ENCODE assay signal across 2 cellular contexts in the genomic region with DNA sequence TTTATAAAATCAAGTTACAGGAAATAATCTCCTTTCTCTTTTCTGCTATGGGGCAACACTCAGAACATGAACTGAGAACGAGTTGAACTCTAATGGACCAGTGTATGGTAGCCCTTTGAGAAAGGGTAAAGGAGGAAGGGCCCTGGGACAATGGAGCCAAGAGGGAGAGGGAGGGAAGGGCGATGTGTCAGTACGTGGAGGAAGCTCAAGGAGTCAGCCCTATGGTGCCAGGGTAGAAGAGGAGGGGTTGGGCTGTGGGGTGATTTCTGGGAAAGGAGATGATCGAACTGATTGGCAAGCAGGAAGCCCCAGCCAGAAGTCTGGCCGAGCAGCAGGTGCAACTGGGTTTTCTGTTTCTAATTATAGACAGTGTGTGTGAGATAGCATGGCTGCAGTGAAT.
TF ChIP-seq lines count a peak whose summit lies in the region.

No MANE protein-coding gene starts in this region.

TF ChIP-seq in H1, 55 proteins besides CTCF, POLR2A, EP300 and RAD21:
- TF ChIP-seq CBX8 (IDR thresholded peaks at IDR 0.05; ENCODE audit: borderline replicate concordance, low read depth, low read length) = no peak
- no peak for TF ChIP-seq PHF8 (conservative IDR thresholded peaks at IDR 0.05; ENCODE audit: low read depth, low read length)
- no peak for TF ChIP-seq EZH2 (IDR thresholded peaks at IDR 0.05; ENCODE audit: low read depth, low read length, severe bottlenecking)
- TF ChIP-seq POLR2AphosphoS5 (IDR thresholded peaks at IDR 0.05; ENCODE audit: low read depth, low read length) = no peak
- no peak for TF ChIP-seq CHD1 (IDR thresholded peaks at IDR 0.05; ENCODE audit: low read depth, low read length)
- TF ChIP-seq ASH2L (IDR thresholded peaks at IDR 0.05; ENCODE audit: low read length) = no peak

TF ChIP-seq in HepG2, 621 proteins besides CTCF, POLR2A, EP300 and RAD21:
- TF ChIP-seq, protein P1, sequence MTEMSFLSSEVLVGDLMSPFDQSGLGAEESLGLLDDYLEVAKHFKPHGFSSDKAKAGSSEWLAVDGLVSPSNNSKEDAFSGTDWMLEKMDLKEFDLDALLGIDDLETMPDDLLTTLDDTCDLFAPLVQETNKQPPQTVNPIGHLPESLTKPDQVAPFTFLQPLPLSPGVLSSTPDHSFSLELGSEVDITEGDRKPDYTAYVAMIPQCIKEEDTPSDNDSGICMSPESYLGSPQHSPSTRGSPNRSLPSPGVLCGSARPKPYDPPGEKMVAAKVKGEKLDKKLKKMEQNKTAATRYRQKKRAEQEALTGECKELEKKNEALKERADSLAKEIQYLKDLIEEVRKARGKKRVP (CRISPR knock-in tag; IDR thresholded peaks at IDR 0.05) = 0 out of 4 replicates have a peak, but pooled peaks of 1 of the 2 experiments have one; percentile 8
- TF ChIP-seq CBFB (CRISPR knock-in tag; IDR thresholded peaks at IDR 0.05) = no peak
